16 cellular contexts compared by ENCODE assay signal in the genomic region with DNA sequence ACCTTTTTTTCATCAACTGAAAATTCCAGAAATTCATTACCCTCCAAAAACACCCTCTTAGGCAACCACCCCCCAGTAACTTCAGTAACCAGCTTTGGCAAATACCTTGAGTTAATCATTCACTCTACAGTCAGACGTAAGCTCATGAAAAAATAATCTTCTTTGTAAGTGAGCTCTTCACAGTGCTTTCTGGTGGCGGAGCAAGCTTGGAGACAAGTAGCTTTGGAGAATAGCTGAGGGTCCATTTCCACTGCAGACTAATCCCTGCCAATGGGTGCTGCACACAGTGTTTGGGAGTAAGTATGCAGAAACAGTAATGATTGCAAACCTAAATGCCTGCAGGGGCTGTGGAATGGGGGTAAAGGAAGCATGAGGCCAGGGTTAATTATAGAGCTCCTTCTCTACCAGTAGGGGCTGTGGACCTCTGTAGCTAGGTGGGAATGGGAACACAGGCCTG. TPM values are rescaled to one million over a fixed set of nuclear protein-coding genes. Genes with fewer than 3 reads are reported as not detected.
DNase-seq lines count a peak whose midpoint lies in the region; ATAC-seq, FAIRE-seq and TF ChIP-seq lines count a peak whose summit lies in the region.
"Had no signal": no experiment of that assay in that cellular context is flagged by ENCODE, and none has a peak within 500 bp of the region (broad histone marks: within the 10 kb centered on the region; RNA-seq: fewer than 3 reads in every experiment).

No MANE protein-coding gene starts in this region.

- peak; percentile 22; the same call in 1 of the 2 replicates for TF ChIP-seq CTCF in BE2C (IDR thresholded peaks at IDR 0.05; ENCODE audit: low read depth, low read length)
- TF ChIP-seq CTCF in K562 (IDR thresholded peaks at IDR 0.05 in 2 of 3, conservative IDR thresholded peaks at IDR 0.05 in 1 of 3; ENCODE audit: insufficient read depth in 2 of 3, low read depth in 1 of 3, low read length in 3 of 3), result no peak
- TF ChIP-seq CTCF in liver (IDR thresholded peaks at IDR 0.05; ENCODE audit: low read depth, low read length, missing input control), result peak; percentile 15
- TF ChIP-seq CTCF in testis (IDR thresholded peaks at IDR 0.05), result no peak

- H3K36me3 ChIP-seq in BE2C (peaks cover 69% of the 10 kb centered on the region), HAP-1 (replicated peaks) (no peaks in the 10 kb centered on the region), K562 (ENCODE audit: control insufficient read depth, insufficient read depth, low read length) (peaks cover 3% of the 10 kb centered on the region; the same call in 2 of the 3 replicates), liver (ENCODE audit: control insufficient read depth in 4 of 4, insufficient read depth in 3 of 4, low read depth in 1 of 4, low read length in 3 of 4) (peaks cover 0 to 7% (median 5%) of the 10 kb centered on the region in 4 donors), testis (ENCODE audit: low read depth, missing control alignments) (no peaks in the 10 kb centered on the region), aorta (ENCODE audit: control insufficient read depth in 1 of 2, insufficient read depth in 2 of 2, low read length in 1 of 2) (peaks cover 0 to 6% of the 10 kb centered on the region in 2 donors)
- H3K36me3 ChIP-seq: transverse colon had no signal

- H3K9me3 ChIP-seq in BE2C (no peaks in the 10 kb centered on the region), HAP-1 (no peaks in the 10 kb centered on the region), K562 (replicated peaks; ENCODE audit: control insufficient read depth, insufficient read depth, low read depth, low read length) (no peaks in the 10 kb centered on the region), liver (ENCODE audit: control insufficient read depth in 4 of 4, low read length in 3 of 4) (no peaks in the 10 kb centered on the region), testis (no peaks in the 10 kb centered on the region), aorta (ENCODE audit: control insufficient read depth, low read length) (no peaks in the 10 kb centered on the region)
- H3K9me3 ChIP-seq: transverse colon had no signal

- DNase-seq in BE2C (no peak), HAP-1 (ENCODE audit: low spot score in 2 of 2) (peak; percentile 63 to 70), K562 (ENCODE audit: extremely low read depth in 1 of 4, low spot score in 3 of 4) (no peak), DMS79 treated with DMSO at 0.1 percent for 48 hours (lab: John Stamatoyannopoulos, UW) (no peak), testis (no peak), aorta (no peak)
- DNase-seq: activated CD8-positive, alpha-beta T cell treated with anti-CD3 and anti-CD28 coated beads for 36 hours; CD4-positive, CD25-positive, alpha-beta regulatory T cell; foreskin fibroblast; NCI-H1694 treated with DMSO at 0.1 percent for 48 hours; transverse colon had no signal

- no peak for TF ChIP-seq EP300 in K562 (IDR thresholded peaks at IDR 0.05; ENCODE audit: low read length)

- H3K4me3 ChIP-seq in BE2C (ENCODE audit: low read depth, low read length) (no peak overlapping the region), HAP-1 (no peak overlapping the region), K562 (no peak overlapping the region), liver (ENCODE audit: low read depth in 1 of 3, low read length in 3 of 3) (peak overlapping the region; percentile 12 to 78 (median 69)), testis (no peak overlapping the region), aorta (ENCODE audit: low read length in 2 of 2) (no peak overlapping the region)
- H3K4me3 ChIP-seq: transverse colon had no signal

- H3K4me1 ChIP-seq in BE2C, result no peaks in the 10 kb centered on the region
- peaks cover 26% of the 10 kb centered on the region for H3K4me1 ChIP-seq in HAP-1
- H3K4me1 ChIP-seq in K562 (replicated peaks in 1 of 2; ENCODE audit: control insufficient read depth in 2 of 2, insufficient read depth in 2 of 2, low read length in 2 of 2), result no peaks in the 10 kb centered on the region; a peak in 3 of 5 replicates
- peaks cover 3 to 29% (median 6%) of the 10 kb centered on the region in 4 donors for H3K4me1 ChIP-seq in liver (ENCODE audit: control insufficient read depth in 4 of 4, insufficient read depth in 4 of 4, low read length in 3 of 4)
- no peaks in the 10 kb centered on the region for H3K4me1 ChIP-seq in testis
- H3K4me1 ChIP-seq in aorta (ENCODE audit: control insufficient read depth in 1 of 2, insufficient read depth in 2 of 2, low read length in 2 of 2), result no peaks in the 10 kb centered on the region

- H3K27me3 ChIP-seq in BE2C (no peaks in the 10 kb centered on the region), HAP-1 (ENCODE audit: low read depth) (no peaks in the 10 kb centered on the region), K562 (ENCODE audit: control insufficient read depth in 2 of 2, insufficient read depth in 2 of 2, low read length in 2 of 2) (no peaks in the 10 kb centered on the region), liver (ENCODE audit: control insufficient read depth in 4 of 4, insufficient read depth in 4 of 4, low read length in 3 of 4) (no peaks in the 10 kb centered on the region), testis (no peaks in the 10 kb centered on the region), aorta (ENCODE audit: control insufficient read depth in 1 of 2, insufficient read depth in 2 of 2, low read length in 1 of 2) (no peaks in the 10 kb centered on the region)
- H3K27me3 ChIP-seq: transverse colon had no signal

- no peaks in the 10 kb centered on the region for H3K9me1 ChIP-seq in K562 (ENCODE audit: control insufficient read depth, insufficient read depth, low read length)

- no peak overlapping the region for H3K4me2 ChIP-seq in K562 (ENCODE audit: insufficient read depth, low read length)

- H3K79me2 ChIP-seq in K562 (ENCODE audit: control insufficient read depth, insufficient read depth, low read length), result no peaks in the 10 kb centered on the region

- BruUV-seq in K562 (replicated peaks; lab: Mats Ljungman, UMichigan), result no TSS peak

- WGBS in K562 (ENCODE audit: insufficient coverage, low coverage, missing lambda C conversion rate), result 65% methylated on average over 2 of the region's 2 CpGs
- 33% methylated on average over 2 of the region's 2 CpGs for WGBS in liver
- WGBS in testis, 2 donors, result 63 to 95% methylated on average over 2 of the region's 2 CpGs
- WGBS in aorta, 2 donors, result 70 to 75% methylated on average over 2 of the region's 2 CpGs

- CTCF ChIA-PET in K562 (lab: Yijun Ruan, JAX; ENCODE audit: low intra/inter-chr PET ratio), result no interaction called here

- ATAC-seq in K562 (peak; percentile 46; the same call in 2 of the 3 replicates), aorta (ENCODE audit: low FRiP score) (no peak), HG03108 (IDR thresholded peaks at IDR 0.05; ENCODE audit: unreplicated experiment) (no peak)
- ATAC-seq: activated CD8-positive, alpha-beta T cell treated with anti-CD3 and anti-CD28 coated beads for 36 hours; activated T-helper 17 cell treated with anti-CD3 and anti-CD28 coated beads, Interleukin-2, amount 50 U/mL, for 72 hours; Panc1 had no signal

- in situ Hi-C loops in HAP-1 (cut with MboI; ENCODE audit: low sequenced_read_pairs), result no loop called here
- in situ Hi-C loops in K562 (cut with MboI), result no loop called here

- no peaks in the 10 kb centered on the region for H4K20me1 ChIP-seq in K562 (replicated peaks; ENCODE audit: control insufficient read depth, insufficient read depth, low read length)

- TF ChIP-seq POLR2A in K562 (conservative IDR thresholded peaks at IDR 0.05) (no peak), testis (IDR thresholded peaks at IDR 0.05) (no peak)

- H3K9ac ChIP-seq in K562 (ENCODE audit: insufficient read depth in 1 of 2, low read depth in 2 of 2, low read length in 2 of 2), result no peak overlapping the region
- peak overlapping the region; percentile 67 to 72 for H3K9ac ChIP-seq in liver (ENCODE audit: low read depth in 1 of 2, low read length in 2 of 2)

- intact Hi-C loops in K562 (cut with micrococcal nuclease) (no loop called here), testis (cut with DNase I; ENCODE audit: low total_unique reads) (no loop called here), aorta (cut with DNase I) (no loop called here)

- POLR2A ChIA-PET in K562 (lab: Yijun Ruan, JAX), result no interaction called here

- TF ChIP-seq RAD21 in K562 (CRISPR knock-in tag; conservative IDR thresholded peaks at IDR 0.05 in 1 of 2, IDR thresholded peaks at IDR 0.05 in 1 of 2) (no peak), liver (IDR thresholded peaks at IDR 0.05) (peak; percentile 11 to 50)

- H3K27ac ChIP-seq in K562 (ENCODE audit: extremely low read depth, low read depth, low read length) (no peak overlapping the region), liver (ENCODE audit: low read depth in 1 of 2, low read length in 2 of 2) (peak overlapping the region; percentile 88 to 93), testis (no peak overlapping the region), aorta (ENCODE audit: low read depth in 1 of 2, low read length in 2 of 2) (no peak overlapping the region)
- H3K27ac ChIP-seq: transverse colon had no signal

- H2AFZ ChIP-seq in K562 (ENCODE audit: low read depth, low read length), result no peak overlapping the region

- no peak for FAIRE-seq in K562 (lab: Jason Lieb, UNC)
- FAIRE-seq: A204.1 had no signal

RNA-seq across cellular contexts. Expression of a gene that starts 56.8 kb away (rescaled TPM):
- polyA plus RNA-seq in BE2C (2012; ENCODE audit: insufficient read depth, insufficient read length, low read depth), result 15.8 TPM
- 1.1 and 2.9 TPM in 2 replicates for total RNA-seq in K562 (2011; cell fraction: chromatin; rRNA removed; ENCODE audit: low replicate concordance)
- 1.2 and 1.3 TPM in 2 replicates for total RNA-seq in K562 (2011; cell fraction: nucleolus; rRNA removed)
- 2.2 and 4.0 TPM in 2 replicates for total RNA-seq in K562 (2011; cell fraction: nucleoplasm; rRNA removed)
- total RNA-seq in K562 (2014; rRNA removed) (11.8 and 13.7 TPM in 2 replicates), K562 (2014; rRNA removed; fragmentation: Illumina TruSeq; extraction: Trizol) (16.6 and 16.9 TPM in 2 replicates), K562 (2015; rRNA removed; fragmentation: Illumina TruSeq; extraction: Trizol) (14.6 and 16.2 TPM in 2 replicates), K562 (2021) (10.8 and 11.3 TPM in 2 replicates), liver (10 to 100 TPM; 12.1 to 17.4 TPM), testis (10 to 100 TPM; 19.0 to 22.5 TPM), aorta (10 to 100 TPM; 16.2 to 20.1 TPM)
- polyA plus RNA-seq in K562 (2011; rRNA removed) (4.7 and 5.1 TPM in 2 replicates), K562 (2014; fragmentation: Illumina TruSeq; extraction: Trizol) (12.6 and 13.7 TPM in 2 replicates), K562 (2014; fragmentation: Nextera tagmentation; extraction: Ambion mirVana) (1 to 10 TPM; 1.4 to 1.9 TPM), K562 (2014; rRNA removed) (7.6 and 8.9 TPM in 2 replicates), liver (1 to 10 TPM; 5.6 to 9.2 TPM), testis (ENCODE audit: insufficient read depth, low read depth, low replicate concordance) (24.8 TPM), aorta (10 to 100 TPM; 15.6 to 37.4 TPM)
- polyA plus RNA-seq in K562 (2011; cell fraction: cytosol; rRNA removed), result 2.4 and 2.8 TPM in 2 replicates
- polyA plus RNA-seq in K562 (2011; cell fraction: nucleus; rRNA removed), result 0.98 and 1.3 TPM in 2 replicates
- 15.3 and 21.7 TPM in 2 replicates for polyA plus RNA-seq in K562 (2012)
- polyA minus RNA-seq in K562 (2011; rRNA and poly(A)+ RNA removed), result 3.1 and 4.7 TPM in 2 replicates
- 3.5 and 6.0 TPM in 2 replicates for polyA minus RNA-seq in K562 (2011; cell fraction: cytosol; rRNA and poly(A)+ RNA removed)
- 1.3 and 2.2 TPM in 2 replicates for polyA minus RNA-seq in K562 (2011; cell fraction: nucleus; rRNA and poly(A)+ RNA removed)

Comparison
In these comparisons a context has a peak if more than half of its experiments do, and no peak if none do; other contexts are left out.
1. DNase-seq: peak in HAP-1 (2 of 2); none in BE2C (single experiment), K562 (0 of 4), DMS79 treated with DMSO at 0.1 percent for 48 hours (single experiment), testis (single experiment) and aorta (0 of 2).
2. H3K4me3 ChIP-seq: peak in liver (3 of 3); none in BE2C (single experiment), HAP-1 (single experiment), K562 (single experiment), testis (0 of 2) and aorta (0 of 2).
3. CTCF ChIP-seq: peak in BE2C (single experiment) and liver (single experiment); none in K562 (0 of 3) and testis (0 of 3).
4. H3K27ac ChIP-seq: peak in liver (2 of 2); none in K562 (single experiment), testis (0 of 2) and aorta (0 of 2).
5. H3K9ac ChIP-seq: peak in liver (2 of 2); none in K562 (0 of 2).